In the genomic region with DNA sequence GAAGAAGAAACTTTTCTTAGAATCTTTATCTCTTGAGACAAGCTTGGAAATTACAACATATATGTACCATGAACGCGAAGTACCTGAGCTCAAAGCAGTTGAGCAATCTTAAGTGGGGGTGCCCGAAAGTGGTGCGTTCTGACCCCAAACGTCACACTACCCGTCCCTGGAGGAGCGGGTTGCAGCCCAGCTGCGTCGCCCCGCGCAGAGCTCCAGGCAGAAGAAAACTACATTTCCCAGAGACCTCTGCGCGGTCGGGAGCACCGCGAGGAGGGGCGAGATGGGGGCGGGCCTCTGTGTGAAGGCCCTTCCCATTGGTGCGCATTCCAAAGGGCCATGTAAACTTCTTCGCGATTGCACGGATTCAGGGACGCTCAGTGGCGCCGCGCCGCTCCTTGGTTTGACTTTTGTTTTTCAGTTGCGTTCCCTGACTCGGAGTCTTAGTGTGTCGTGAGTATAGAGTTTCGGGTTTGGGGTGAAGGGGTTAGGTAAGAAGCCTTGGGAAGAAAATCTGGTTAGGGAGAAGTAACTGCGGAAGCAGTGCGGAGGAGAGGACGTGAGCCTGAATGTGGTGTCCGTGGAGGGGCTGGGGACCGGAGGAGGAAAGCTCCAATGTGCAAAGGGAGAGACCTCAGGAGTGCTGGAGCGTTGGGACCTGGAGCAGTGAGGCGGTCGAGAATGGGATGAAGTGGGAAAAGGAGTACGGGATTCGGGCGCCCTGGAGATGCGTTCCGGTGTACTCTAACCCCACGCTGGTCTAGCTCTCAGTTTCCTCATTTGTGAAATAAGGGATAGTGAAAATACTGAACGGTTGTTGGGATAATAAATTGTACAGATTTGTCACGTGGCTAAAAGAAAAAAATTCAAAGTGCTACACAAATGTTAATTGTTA, we compare ENCODE assay signal across 7 cellular contexts. TPM values are rescaled to one million over a fixed set of nuclear protein-coding genes. Genes with fewer than 3 reads are reported as not detected.
A peak's percentile ranks its signal among the peaks of the same experiment; 100 is the strongest.
DNase-seq lines count a peak whose midpoint lies in the region; ATAC-seq, FAIRE-seq and TF ChIP-seq lines count a peak whose summit lies in the region.

Gene CCDC77 (plus strand): TSS at position 410 of the 892 bp plus-strand sequence. CDS start 7,740 bp downstream, outside the sequence.

- intact Hi-C loops in kidney (cut with DNase I), result no loop called here

- H3K4me3 ChIP-seq in bronchial epithelial cell (ENCODE audit: low read depth, low read length) (peak within 1 kb of the TSS; percentile 62), kidney (ENCODE audit: low read length in 2 of 2) (peak within 1 kb of the TSS; percentile 96 to 97)

- H3K9me3 ChIP-seq in kidney (ENCODE audit: control insufficient read depth in 1 of 2, low read length in 2 of 2), result no peaks in the 10 kb centered on the region

- no peak within 1 kb of the TSS for H3K27ac ChIP-seq in kidney (ENCODE audit: low read depth in 2 of 2, low read length in 2 of 2)

- FAIRE-seq in bronchial epithelial cell (lab: Jason Lieb, UNC) (no peak), kidney (lab: Jason Lieb, UNC) (peak; percentile 53)

- ATAC-seq in GM18861 (IDR thresholded peaks at IDR 0.05; ENCODE audit: unreplicated experiment) (peak; percentile 94), HG03064 (IDR thresholded peaks at IDR 0.05; ENCODE audit: low read depth, unreplicated experiment) (peak; percentile 98)

- DNase-seq in T-helper 1 cell (peak; percentile 78 to 95 (median 87)), bronchial epithelial cell (ENCODE audit: low read depth) (peak; percentile 80), kidney (peak; percentile 95), NCI-H2196 (lab: John Stamatoyannopoulos, UW; ENCODE audit: unreplicated experiment) (no peak)
- peak; percentile 94 for DNase-seq in stimulated activated CD4-positive, alpha-beta T cell treated with anti-CD3 and anti-CD28 coated beads, Interleukin-1b, Interleukin-23, amount 100 ng/mL, for 48 hours

- H3K36me3 ChIP-seq in bronchial epithelial cell (ENCODE audit: control insufficient read depth, insufficient read depth, low read length) (no peaks in the 10 kb centered on the region), kidney (ENCODE audit: control insufficient read depth in 1 of 2, insufficient read depth in 2 of 2, low read length in 2 of 2) (no peaks in the 10 kb centered on the region)

- peaks cover 0 to 3% of the 10 kb centered on the region in 2 donors for H3K4me1 ChIP-seq in kidney (ENCODE audit: control insufficient read depth in 1 of 2, insufficient read depth in 1 of 2, low read depth in 1 of 2, low read length in 2 of 2)

- no peaks in the 10 kb centered on the region for H3K27me3 ChIP-seq in bronchial epithelial cell (ENCODE audit: control insufficient read depth, insufficient read depth, low read length)

- peak within 1 kb of the TSS; percentile 81 to 90 for H3K9ac ChIP-seq in kidney (ENCODE audit: low read length in 2 of 2)

- peak; percentile 37 for TF ChIP-seq CTCF in bronchial epithelial cell (IDR thresholded peaks at IDR 0.05; ENCODE audit: insufficient read depth, low read length, severe bottlenecking)
- TF ChIP-seq CTCF in kidney (IDR thresholded peaks at IDR 0.05; ENCODE audit: borderline replicate concordance, extremely low read depth, insufficient read depth), result peak; percentile 38

RNA-seq across cellular contexts. Expression of gene CCDC77, which starts in this region (rescaled TPM):
- 1.7 and 1.8 TPM in 2 replicates for total RNA-seq in bronchial epithelial cell
- total RNA-seq in kidney, result 6.0 TPM
- 3.1 TPM for polyA plus RNA-seq in kidney (ENCODE audit: insufficient read depth, low read depth, low replicate concordance)
